ENCODE assay signal across 34 cellular contexts in the genomic region with DNA sequence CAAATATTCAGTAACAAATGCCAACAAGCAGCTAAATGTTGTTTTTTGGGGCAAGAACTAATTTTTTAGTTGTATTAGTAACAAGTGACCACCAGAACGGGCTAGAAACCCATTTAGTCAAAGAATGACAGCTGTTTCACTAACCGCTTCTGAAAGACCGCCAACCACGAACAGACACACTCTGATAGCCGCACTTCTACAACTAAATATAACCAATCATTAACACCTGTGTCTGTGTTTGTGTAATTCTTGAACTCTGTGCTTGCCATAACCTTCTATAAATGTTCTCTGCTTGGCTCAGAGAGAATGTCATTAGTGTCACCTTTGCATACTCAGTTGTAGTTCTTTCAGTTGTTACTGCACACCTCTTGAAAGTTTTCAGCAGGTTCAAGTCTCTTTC.
A peak's percentile ranks its signal among the peaks of the same experiment; 100 is the strongest.
DNase-seq lines count a peak whose midpoint lies in the region; ATAC-seq and TF ChIP-seq lines count a peak whose summit lies in the region.
"Had no signal": no experiment of that assay in that cellular context is flagged by ENCODE, and none has a peak within 500 bp of the region (broad histone marks: within the 10 kb centered on the region; RNA-seq: fewer than 3 reads in every experiment).

No MANE protein-coding gene starts in this region.

- no peak overlapping the region for H2AFZ ChIP-seq in KMS-11 (ENCODE audit: low read depth)

- H3K4me3 ChIP-seq in heart left ventricle: no peak overlapping the region
- no peak overlapping the region for H3K4me3 ChIP-seq in KMS-11 (IDR thresholded peaks at IDR 0.05; ENCODE audit: insufficient read depth, low read depth, low read length)
- H3K4me3 ChIP-seq: A549, lung, psoas muscle, sigmoid colon, tibial artery had no signal

- peaks cover 0 to 6% (median 0%) of the 10 kb centered on the region in 12 donors for H3K9me3 ChIP-seq in heart left ventricle
- H3K9me3 ChIP-seq: A549, psoas muscle, sigmoid colon, tibial artery had no signal

- POLR2A ChIA-PET in naive thymus-derived CD8-positive, alpha-beta T cell (lab: Charles Lee): no interaction called here

- H3K27me3 Mint-ChIP-seq in naive thymus-derived CD8-positive, alpha-beta T cell: no peaks in the 10 kb centered on the region
- H3K27me3 Mint-ChIP-seq: CD4-positive, CD25-positive, alpha-beta regulatory T cell; effector memory CD8-positive, alpha-beta T cell; natural killer cell treated with Interleukin-12 subunit alpha and Interleukin-12 subunit beta and Interleukin-15 and Interleukin-18, amount 100 ng/mL, for 72 hours had no signal

- peaks cover 0 to 38% (median 16%) of the 10 kb centered on the region in 9 donors for H3K9me3 Mint-ChIP-seq in naive thymus-derived CD8-positive, alpha-beta T cell

- no peak for DNase-seq in heart left ventricle
- no peak for DNase-seq in cardiac septum (ENCODE audit: low spot score)
- peak; percentile 0 for DNase-seq in myocyte (ENCODE audit: low read depth)
- DNase-seq in naive thymus-derived CD8-positive, alpha-beta T cell: no peak
- no peak for DNase-seq in NCI-H226
- DNase-seq: activated CD4-positive, alpha-beta T cell treated with anti-CD3 and anti-CD28 coated beads, Interleukin-2, amount 50 U/mL, for 4 hours; activated naive CD4-positive, alpha-beta T cell; activated T-cell treated with anti-CD3 and anti-CD28 coated beads, Interleukin-2, amount 50 U/mL, for 72 hours; AML-193; caudate nucleus; CD4-positive, CD25-positive, alpha-beta regulatory T cell; DMS79 treated with DMSO at 0.1 percent for 48 hours; effector memory CD8-positive, alpha-beta T cell; GF-D8; head of caudate nucleus; Kasumi-1; kidney; NCI-H1048; NCI-H1694 treated with DMSO at 0.1 percent for 48 hours; NCI-H446 treated with DMSO at 0.1 percent for 48 hours; occipital lobe; psoas muscle; sigmoid colon; stimulated activated CD4-positive, alpha-beta T cell treated with anti-CD3 and anti-CD28 coated beads, Interleukin-12 subunit alpha, Interleukin-12 subunit beta, amount 100 ng/mL, for 4 hours; stimulated activated CD4-positive, alpha-beta T cell treated with anti-CD3 and anti-CD28 coated beads, Interleukin-4, amount 100 ng/mL, for 1 hour; T-helper 2 cell; tibial artery had no signal

- 60 to 69% (median 64%) methylated on average over 5 of the region's 5 CpGs for WGBS in heart left ventricle, 4 donors

- intact Hi-C loops in heart left ventricle (cut with DNase I): no loop called here
- intact Hi-C loops in cardiac septum (cut with DNase I): no loop called here

- H3K9ac ChIP-seq in KMS-11: no peak overlapping the region

- no peaks in the 10 kb centered on the region for H3K36me3 ChIP-seq in heart left ventricle
- H3K36me3 ChIP-seq in KMS-11 (ENCODE audit: insufficient read depth): no peaks in the 10 kb centered on the region
- H3K36me3 ChIP-seq: sigmoid colon, tibial artery had no signal

- H3K4me3 Mint-ChIP-seq in naive thymus-derived CD8-positive, alpha-beta T cell: no peak overlapping the region
- H3K4me3 Mint-ChIP-seq: activated T-cell treated with anti-CD3 and anti-CD28 coated beads, Interleukin-2, amount 50 U/mL, for 72 hours; CD4-positive, CD25-positive, alpha-beta regulatory T cell; effector memory CD8-positive, alpha-beta T cell; natural killer cell treated with Interleukin-12 subunit alpha and Interleukin-12 subunit beta and Interleukin-15 and Interleukin-18, amount 100 ng/mL, for 72 hours had no signal

- TF ChIP-seq POLR2A in heart left ventricle (IDR thresholded peaks at IDR 0.05): no peak

- peak in 3 of 4 donors; percentile 36 to 70 (median 45) for ATAC-seq in heart left ventricle
- ATAC-seq in HG02798 (IDR thresholded peaks at IDR 0.05; ENCODE audit: poor library complexity, unreplicated experiment): peak; percentile 57
- ATAC-seq in HG02759 (IDR thresholded peaks at IDR 0.05; ENCODE audit: unreplicated experiment): no peak
- no peak for ATAC-seq in naive thymus-derived CD8-positive, alpha-beta T cell
- ATAC-seq: A549; activated T-cell treated with anti-CD3 and anti-CD28 coated beads, Interleukin-2, amount 50 U/mL, for 72 hours; effector memory CD8-positive, alpha-beta T cell; HCT116; natural killer cell treated with Interleukin-12 subunit alpha and Interleukin-12 subunit beta and Interleukin-15 and Interleukin-18, amount 100 ng/mL, for 72 hours; psoas muscle had no signal

- no peaks in the 10 kb centered on the region for H3K4me1 Mint-ChIP-seq in naive thymus-derived CD8-positive, alpha-beta T cell
- H3K4me1 Mint-ChIP-seq: CD4-positive, CD25-positive, alpha-beta regulatory T cell had no signal

- peak overlapping the region; percentile 61; the same call in 1 of the 2 replicates for H3K4me2 ChIP-seq in KMS-11
- H3K4me2 ChIP-seq: A549 had no signal

- TF ChIP-seq CTCF in heart left ventricle (IDR thresholded peaks at IDR 0.05) (no peak), KMS-11 (conservative IDR thresholded peaks at IDR 0.05; ENCODE audit: low read depth, low read length) (no peak)

- no peaks in the 10 kb centered on the region for H3K79me2 ChIP-seq in KMS-11 (ENCODE audit: insufficient read depth, low read depth)

- H3K36me3 Mint-ChIP-seq in naive thymus-derived CD8-positive, alpha-beta T cell: no peaks in the 10 kb centered on the region
- H3K36me3 Mint-ChIP-seq: CD4-positive, CD25-positive, alpha-beta regulatory T cell; natural killer cell treated with Interleukin-12 subunit alpha and Interleukin-12 subunit beta and Interleukin-15 and Interleukin-18, amount 100 ng/mL, for 72 hours had no signal

- H4K20me1 ChIP-seq in KMS-11 (ENCODE audit: insufficient read depth): no peaks in the 10 kb centered on the region

- H3K4me1 ChIP-seq in heart left ventricle (no peaks in the 10 kb centered on the region), KMS-11 (ENCODE audit: low read depth, poor library complexity, severe bottlenecking) (peaks cover 27% of the 10 kb centered on the region)
- H3K4me1 ChIP-seq: A549, psoas muscle, sigmoid colon, tibial artery had no signal

- no peak overlapping the region for H3K27ac Mint-ChIP-seq in naive thymus-derived CD8-positive, alpha-beta T cell
- H3K27ac Mint-ChIP-seq: activated T-cell treated with anti-CD3 and anti-CD28 coated beads, Interleukin-2, amount 50 U/mL, for 72 hours; CD4-positive, CD25-positive, alpha-beta regulatory T cell; effector memory CD8-positive, alpha-beta T cell; natural killer cell treated with Interleukin-12 subunit alpha and Interleukin-12 subunit beta and Interleukin-15 and Interleukin-18, amount 100 ng/mL, for 72 hours had no signal

- H3K27me3 ChIP-seq in heart left ventricle (no peaks in the 10 kb centered on the region), KMS-11 (ENCODE audit: insufficient read depth, low read depth) (no peaks in the 10 kb centered on the region)
- H3K27me3 ChIP-seq: sigmoid colon, tibial artery had no signal

- H3K27ac ChIP-seq in heart left ventricle: no peak overlapping the region
- H3K27ac ChIP-seq in KMS-11: no peak overlapping the region
- H3K27ac ChIP-seq: A549, psoas muscle, sigmoid colon, tibial artery had no signal

Comparison
In these comparisons a context has a peak if more than half of its experiments do, and no peak if none do; other contexts are left out.
1. ATAC-seq: peak in heart left ventricle (3 of 4) and HG02798 (single experiment); none in HG02759 (single experiment) and naive thymus-derived CD8-positive, alpha-beta T cell (0 of 2).